ENCODE assay signal across 8 cellular contexts in genomic region chr9:115262477-115262876, GRCh38.
A peak's percentile ranks its signal among the peaks of the same experiment; 100 is the strongest.
DNase-seq lines count a peak whose midpoint lies in the region; ATAC-seq and TF ChIP-seq lines count a peak whose summit lies in the region.

No MANE protein-coding gene starts in this region.

- CTCF ChIA-PET in GM10248 (lab: Yijun Ruan, JAX): interaction anchor here (1.3 to 2.0 kb wide), 2 partner anchors 16 to 17 kb away, joined by 3 to 8 read pairs; no protein-coding TSS in a partner anchor

- no peak for TF ChIP-seq CTCF in GM10248 (IDR thresholded peaks at IDR 0.05; ENCODE audit: control extremely low read depth, extremely low read depth, low read depth, missing control alignments)

- POLR2A ChIA-PET in GM10248 (lab: Yijun Ruan, JAX): no interaction called here

- ATAC-seq in GM18907 (IDR thresholded peaks at IDR 0.05; ENCODE audit: unreplicated experiment): peak; percentile 77

- DNase-seq in NCI-H345 (lab: John Stamatoyannopoulos, UW): peak; percentile 99
- DNase-seq in epidermal melanocyte (ENCODE audit: insufficient read length, low spot score): peak; percentile 55
- DNase-seq in putamen (ENCODE audit: low spot score): peak; percentile 1
- no peak for DNase-seq in activated naive CD4-positive, alpha-beta T cell treated with Interleukin-2 at 50 U/mL for 16 hours
- no peak for DNase-seq in GM10248 (ENCODE audit: extremely low spot score)
- DNase-seq in germinal center (ENCODE audit: low spot score): no peak
- DNase-seq in activated T-cell treated with anti-CD3 and anti-CD28 coated beads, Interleukin-2, amount 50 U/mL, for 1 hour: no peak

Comparison
In these comparisons a context has a peak if more than half of its experiments do, and no peak if none do; other contexts are left out.
1. DNase-seq: peak in NCI-H345 (single experiment), epidermal melanocyte (single experiment) and putamen (single experiment); none in activated naive CD4-positive, alpha-beta T cell treated with Interleukin-2 at 50 U/mL for 16 hours (single experiment), GM10248 (single experiment), germinal center (single experiment) and activated T-cell treated with anti-CD3 and anti-CD28 coated beads, Interleukin-2, amount 50 U/mL, for 1 hour (single experiment).